In genomic region chr3:13332158-13332557, GRCh38 we compare ENCODE assay signal across 1 cellular context.
TF ChIP-seq lines count a peak whose summit lies in the region.

No MANE protein-coding gene starts in this region.

TF ChIP-seq in GM12878, 131 proteins besides CTCF, POLR2A, EP300 and RAD21 (continued from another document and continues in another):
- TF ChIP-seq SUPT20H (IDR thresholded peaks at IDR 0.05; ENCODE audit: borderline replicate concordance, control insufficient read depth, low read depth, low read length) = no peak
- TF ChIP-seq TARDBP (IDR thresholded peaks at IDR 0.05; ENCODE audit: borderline replicate concordance) = no peak
- no peak for TF ChIP-seq SMAD1 (IDR thresholded peaks at IDR 0.05; ENCODE audit: low read depth, partially characterized antibody)
- no peak; the same call in 1 of the 2 replicates for TF ChIP-seq RCOR1 (conservative IDR thresholded peaks at IDR 0.05; ENCODE audit: low read depth, low read length)
- no peak for TF ChIP-seq LARP7 (IDR thresholded peaks at IDR 0.05)
- no peak for TF ChIP-seq KLF5 (IDR thresholded peaks at IDR 0.05; ENCODE audit: partially characterized antibody)
- no peak for TF ChIP-seq HDAC2 (IDR thresholded peaks at IDR 0.05)
- no peak for TF ChIP-seq NR2C2 (IDR thresholded peaks at IDR 0.05; ENCODE audit: borderline replicate concordance, control insufficient read depth, insufficient read length, low read depth)
- no peak for TF ChIP-seq RBBP5 (conservative IDR thresholded peaks at IDR 0.05)
- TF ChIP-seq SP1 (IDR thresholded peaks at IDR 0.05; ENCODE audit: low read depth, low read length) = peak; percentile 54
- TF ChIP-seq SMC3 (IDR thresholded peaks at IDR 0.05; ENCODE audit: borderline replicate concordance, low read length) = no peak; the same call in 1 of the 2 replicates
- no peak for TF ChIP-seq HDAC6 (IDR thresholded peaks at IDR 0.05; ENCODE audit: unreplicated experiment)
- peak; percentile 71; the same call in 1 of the 2 replicates for TF ChIP-seq ATF7 (IDR thresholded peaks at IDR 0.05; ENCODE audit: low read depth)
- TF ChIP-seq MTA2 (IDR thresholded peaks at IDR 0.05; ENCODE audit: low read depth) = peak; percentile 75; the same call in 1 of the 2 replicates
- peak; percentile 97 for TF ChIP-seq TCF3 (IDR thresholded peaks at IDR 0.05; ENCODE audit: borderline replicate concordance, insufficient read depth, low read depth, low read length)
- TF ChIP-seq NR2C1 (IDR thresholded peaks at IDR 0.05) = peak; percentile 72
- no peak for TF ChIP-seq MYC (IDR thresholded peaks at IDR 0.05; ENCODE audit: insufficient read depth, insufficient read length, insufficient replicate concordance, low read length, severe bottlenecking)
- no peak for TF ChIP-seq CBFB (IDR thresholded peaks at IDR 0.05; ENCODE audit: low read depth)
- TF ChIP-seq ZNF622 (IDR thresholded peaks at IDR 0.05) = no peak
- TF ChIP-seq MLLT1 (IDR thresholded peaks at IDR 0.05) = peak; percentile 29; the same call in 1 of the 2 replicates
- peak; percentile 97 for TF ChIP-seq MEF2B (IDR thresholded peaks at IDR 0.05; ENCODE audit: partially characterized antibody, poor library complexity, severe bottlenecking)
- peak; percentile 56; the same call in 1 of the 2 replicates for TF ChIP-seq GATAD2B (conservative IDR thresholded peaks at IDR 0.05; ENCODE audit: low read depth)
- no peak for TF ChIP-seq SMARCA5 (IDR thresholded peaks at IDR 0.05)
- TF ChIP-seq JUNB (IDR thresholded peaks at IDR 0.05) = no peak
- TF ChIP-seq E2F4 (IDR thresholded peaks at IDR 0.05; ENCODE audit: low read depth, low read length) = no peak
- TF ChIP-seq RAD51 (IDR thresholded peaks at IDR 0.05) = no peak
- no peak for TF ChIP-seq MTA3 (IDR thresholded peaks at IDR 0.05; ENCODE audit: borderline replicate concordance, low read length)
- peak; percentile 55 for TF ChIP-seq PBX3 (IDR thresholded peaks at IDR 0.05; ENCODE audit: insufficient replicate concordance, low read depth, low read length)
- TF ChIP-seq BCL3 (IDR thresholded peaks at IDR 0.05; ENCODE audit: borderline replicate concordance, insufficient read depth, low read depth, low read length, poor library complexity, severe bottlenecking) = no peak
- TF ChIP-seq ESRRA (IDR thresholded peaks at IDR 0.05; ENCODE audit: low read length) = no peak
- peak; percentile 24; the same call in 1 of the 2 replicates for TF ChIP-seq POLR2AphosphoS5 (IDR thresholded peaks at IDR 0.05; ENCODE audit: low read length)
- no peak for TF ChIP-seq ZBTB4 (CRISPR knock-in tag; IDR thresholded peaks at IDR 0.05)
- no peak for TF ChIP-seq BMI1 (IDR thresholded peaks at IDR 0.05; ENCODE audit: borderline replicate concordance)
- TF ChIP-seq CBX5 (IDR thresholded peaks at IDR 0.05; ENCODE audit: low read depth) = 0 out of 2 replicates have a peak, but pooled peaks have one; percentile 51
- no peak for TF ChIP-seq STAT3 (IDR thresholded peaks at IDR 0.05; ENCODE audit: low read depth, low read length)
- TF ChIP-seq ZNF384 (IDR thresholded peaks at IDR 0.05; ENCODE audit: borderline replicate concordance, low read depth, low read length) = no peak
- no peak for TF ChIP-seq TCF7 (IDR thresholded peaks at IDR 0.05; ENCODE audit: borderline replicate concordance)
- TF ChIP-seq ELK1 (IDR thresholded peaks at IDR 0.05; ENCODE audit: low read depth, low read length) = 0 out of 2 replicates have a peak, but pooled peaks have one; percentile 59
- TF ChIP-seq ZNF274 (IDR thresholded peaks at IDR 0.05; ENCODE audit: insufficient read depth, insufficient read length) = no peak
- TF ChIP-seq RFX5 (IDR thresholded peaks at IDR 0.05; ENCODE audit: low read depth, low read length) = no peak
- TF ChIP-seq KDM1A (IDR thresholded peaks at IDR 0.05; ENCODE audit: borderline replicate concordance) = no peak
- peak; percentile 76; the same call in 1 of the 2 replicates for TF ChIP-seq TBL1XR1 (IDR thresholded peaks at IDR 0.05; ENCODE audit: low read depth, low read length)
- TF ChIP-seq FOXK2 (IDR thresholded peaks at IDR 0.05) = no peak
- no peak for TF ChIP-seq YY1 (IDR thresholded peaks at IDR 0.05; ENCODE audit: low read depth, low read length)
- no peak for TF ChIP-seq ATF3 (IDR thresholded peaks at IDR 0.05; ENCODE audit: borderline replicate concordance, extremely low read depth, low read depth, low read length)
- TF ChIP-seq SPI1 (IDR thresholded peaks at IDR 0.05; ENCODE audit: borderline replicate concordance, insufficient read depth, low read depth, low read length) = peak; percentile 77
- TF ChIP-seq ZBTB40 (IDR thresholded peaks at IDR 0.05; ENCODE audit: borderline replicate concordance) = no peak
- no peak for TF ChIP-seq ZZZ3 (IDR thresholded peaks at IDR 0.05; ENCODE audit: control insufficient read depth, insufficient read length, low read depth)
- no peak for TF ChIP-seq ZBTB33 (IDR thresholded peaks at IDR 0.05)
